Comparison of ENCODE assay signal across 19 cellular contexts in genomic region chr13:94188173-94188869, GRCh38.
DNase-seq lines count a peak whose midpoint lies in the region; ATAC-seq and TF ChIP-seq lines count a peak whose summit lies in the region.
"Had no signal": no experiment of that assay in that cellular context is flagged by ENCODE, and none has a peak within 500 bp of the region (broad histone marks: within the 10 kb centered on the region; RNA-seq: fewer than 3 reads in every experiment).

No MANE protein-coding gene starts in this region.

- peak overlapping the region; percentile 71 for H2AK5ac ChIP-seq in mesendoderm (ENCODE audit: low read length)

- CTCF ChIA-PET in MCF 10A (lab: Yijun Ruan, JAX) (no interaction called here), WTC11 (lab: Charles Lee) (interaction anchor here (1.1 to 1.4 kb wide), 3 partner anchors 10 to 228 kb away, joined by 3 to 6 read pairs (median 3); no protein-coding TSS in a partner anchor)

- no peak for DNase-seq in MCF 10A (ENCODE audit: unreplicated experiment)
- no peak for DNase-seq in breast epithelium (ENCODE audit: low spot score in 2 of 2)
- DNase-seq in WTC11 (ENCODE audit: low spot score), result no peak
- no peak for DNase-seq in mesendoderm
- no peak for DNase-seq in middle frontal gyrus (ENCODE audit: extremely low spot score, low spot score)
- DNase-seq in GOT3 (lab: John Stamatoyannopoulos, UW), result no peak
- DNase-seq in spleen, result no peak
- DNase-seq: CD8-positive, alpha-beta memory T cell; DMS79 treated with DMSO at 0.1 percent for 48 hours; NCI-H1436; NCI-H2029 treated with DMSO at 0.1 percent for 48 hours; NCI-H2171 treated with DMSO at 0.1 percent for 48 hours; NCI-H446 treated with DMSO at 0.1 percent for 48 hours; SHP77 treated with DMSO at 0.1 percent for 48 hours had no signal

- H3K4me1 Mint-ChIP-seq in MCF 10A (ENCODE audit: insufficient read depth, unreplicated experiment) (peaks cover 11% of the 10 kb centered on the region), WTC11 (peaks cover 17% of the 10 kb centered on the region)
- H3K4me1 Mint-ChIP-seq: CD8-positive, alpha-beta memory T cell had no signal

- no peak overlapping the region for H4K5ac ChIP-seq in mesendoderm (ENCODE audit: low read length)

- ATAC-seq in WTC11 (peak; percentile 62), HG03097 (IDR thresholded peaks at IDR 0.05; ENCODE audit: low FRiP score, unreplicated experiment) (no peak)
- ATAC-seq: K562, SK-N-SH treated with all-trans-retinoic acid at 6 μM for 48 hours had no signal

- peaks cover 9% of the 10 kb centered on the region for H3K36me3 Mint-ChIP-seq in MCF 10A (ENCODE audit: insufficient read depth, unreplicated experiment)
- H3K36me3 Mint-ChIP-seq in WTC11, result no peaks in the 10 kb centered on the region

- no peak overlapping the region for H2BK5ac ChIP-seq in mesendoderm (ENCODE audit: low read length)

- no peak overlapping the region for H3K18ac ChIP-seq in mesendoderm (ENCODE audit: low read length)

- H3K27ac ChIP-seq in breast epithelium, result no peak overlapping the region
- H3K27ac ChIP-seq in mesendoderm (ENCODE audit: low read depth, low read length), result no peak overlapping the region
- H3K27ac ChIP-seq in spleen, result no peak overlapping the region
- H3K27ac ChIP-seq: 22Rv1, BLaER1 had no signal

- peak overlapping the region; percentile 62 for H3K56ac ChIP-seq in mesendoderm (ENCODE audit: low read length)

- no peaks in the 10 kb centered on the region for H3K79me1 ChIP-seq in mesendoderm (ENCODE audit: low read length)

- no peak overlapping the region for H4K8ac ChIP-seq in mesendoderm (ENCODE audit: low read depth, low read length)

- H3K9ac ChIP-seq in mesendoderm (ENCODE audit: low read length), result no peak overlapping the region
- H3K9ac ChIP-seq: BLaER1 had no signal

- H3K4me2 ChIP-seq in mesendoderm (ENCODE audit: low read length), result no peak overlapping the region
- H3K4me2 ChIP-seq: BLaER1 had no signal

- no CpG with 5 or more reads among the region's 5 CpGs for WGBS in mesendoderm (ENCODE audit: extremely low coverage, insufficient coverage, low lambda C conversion rate)
- WGBS in spleen, 5 donors, result 77 to 87% (median 81%) methylated on average over 5 of the region's 5 CpGs

- no TSS peak for BruUV-seq in MCF 10A (replicated peaks; lab: Mats Ljungman, UMichigan)

- no peaks in the 10 kb centered on the region for H3K27me3 ChIP-seq in breast epithelium
- no peaks in the 10 kb centered on the region for H3K27me3 ChIP-seq in mesendoderm (ENCODE audit: insufficient read depth, low read length, poor library complexity)
- H3K27me3 ChIP-seq in spleen (replicated peaks in 1 of 7), result no peaks in the 10 kb centered on the region
- H3K27me3 ChIP-seq: BLaER1 had no signal

- no peak for TF ChIP-seq POLR2A in breast epithelium (IDR thresholded peaks at IDR 0.05)
- no peak for TF ChIP-seq POLR2A in spleen (IDR thresholded peaks at IDR 0.05)

- intact Hi-C loops in MCF 10A (cut with micrococcal nuclease), result no loop called here
- intact Hi-C loops in breast epithelium (cut with DNase I; ENCODE audit: low total_unique reads), result no loop called here
- intact Hi-C loops in spleen (cut with DNase I; ENCODE audit: low total_unique reads), result no loop called here

- H3K23ac ChIP-seq in mesendoderm (ENCODE audit: low read length), result peak overlapping the region; percentile 73

- POLR2A ChIA-PET in MCF 10A (lab: Yijun Ruan, JAX) (interaction anchor here (1.0 kb wide), 1 partner anchor 31 kb away, joined by 4 read pairs; no protein-coding TSS in a partner anchor), WTC11 (lab: Charles Lee) (no interaction called here)

- no peaks in the 10 kb centered on the region for H3K4me1 ChIP-seq in breast epithelium
- H3K4me1 ChIP-seq in mesendoderm (ENCODE audit: control insufficient read depth, low read depth, low read length), result peaks cover 4% of the 10 kb centered on the region
- H3K4me1 ChIP-seq in spleen, result no peaks in the 10 kb centered on the region
- H3K4me1 ChIP-seq: BLaER1 had no signal

- no peak overlapping the region for H2BK120ac ChIP-seq in mesendoderm (ENCODE audit: low read depth, low read length)

- no peaks in the 10 kb centered on the region for H3K9me3 Mint-ChIP-seq in MCF 10A (ENCODE audit: unreplicated experiment)
- no peaks in the 10 kb centered on the region for H3K9me3 Mint-ChIP-seq in WTC11
- H3K9me3 Mint-ChIP-seq: CD8-positive, alpha-beta memory T cell had no signal

- TF ChIP-seq CTCF in MCF 10A (IDR thresholded peaks at IDR 0.05; ENCODE audit: unreplicated experiment) (no peak), breast epithelium (IDR thresholded peaks at IDR 0.05) (no peak), WTC11 (IDR thresholded peaks at IDR 0.05) (no peak), spleen (IDR thresholded peaks at IDR 0.05 in 8 of 11, conservative IDR thresholded peaks at IDR 0.05 in 3 of 11) (no peak)

- H3K4ac ChIP-seq in mesendoderm (ENCODE audit: low read depth, low read length), result no peak overlapping the region

- H2BK15ac ChIP-seq in mesendoderm (replicated peaks; ENCODE audit: low read depth), result no peak overlapping the region

- H3K9me3 ChIP-seq in breast epithelium (no peaks in the 10 kb centered on the region), spleen (no peaks in the 10 kb centered on the region)
- H3K9me3 ChIP-seq: BLaER1 had no signal

- no peak overlapping the region for H3K4me3 Mint-ChIP-seq in MCF 10A (ENCODE audit: unreplicated experiment)
- peak overlapping the region; percentile 18; the same call in 1 of the 2 replicates for H3K4me3 Mint-ChIP-seq in WTC11
- H3K4me3 Mint-ChIP-seq: CD8-positive, alpha-beta memory T cell had no signal

- no peaks in the 10 kb centered on the region for H3K79me2 ChIP-seq in mesendoderm (ENCODE audit: control insufficient read depth, insufficient read depth, low read length)

- H3K27me3 Mint-ChIP-seq in MCF 10A (ENCODE audit: insufficient read depth, unreplicated experiment) (no peaks in the 10 kb centered on the region), WTC11 (ENCODE audit: low read depth) (no peaks in the 10 kb centered on the region; the same call in none of the 2 replicates)

- H3K36me3 ChIP-seq in breast epithelium, result no peaks in the 10 kb centered on the region
- no peaks in the 10 kb centered on the region for H3K36me3 ChIP-seq in mesendoderm (ENCODE audit: control insufficient read depth, insufficient read depth, low read length)
- no peaks in the 10 kb centered on the region for H3K36me3 ChIP-seq in spleen
- H3K36me3 ChIP-seq: BLaER1 had no signal

- no peak overlapping the region for H3K4me3 ChIP-seq in breast epithelium
- no peak overlapping the region for H3K4me3 ChIP-seq in mesendoderm (ENCODE audit: low read length)
- no peak overlapping the region for H3K4me3 ChIP-seq in spleen
- H3K4me3 ChIP-seq: BLaER1, K562 had no signal

- H3K27ac Mint-ChIP-seq in MCF 10A (ENCODE audit: low read depth, unreplicated experiment) (peak overlapping the region; percentile 24), WTC11 (no peak overlapping the region)
- H3K27ac Mint-ChIP-seq: CD8-positive, alpha-beta memory T cell had no signal

TF ChIP-seq in WTC11, 78 proteins besides CTCF, POLR2A, EP300 and RAD21 (continues in another document):
- TF ChIP-seq TP53 (CRISPR knock-in tag; IDR thresholded peaks at IDR 0.05) (no peak), PRDM15 (CRISPR knock-in tag; IDR thresholded peaks at IDR 0.05) (no peak), CREM (CRISPR knock-in tag; IDR thresholded peaks at IDR 0.05) (no peak), HMGA2 (CRISPR knock-in tag; IDR thresholded peaks at IDR 0.05) (no peak)
- TF ChIP-seq, protein P1, sequence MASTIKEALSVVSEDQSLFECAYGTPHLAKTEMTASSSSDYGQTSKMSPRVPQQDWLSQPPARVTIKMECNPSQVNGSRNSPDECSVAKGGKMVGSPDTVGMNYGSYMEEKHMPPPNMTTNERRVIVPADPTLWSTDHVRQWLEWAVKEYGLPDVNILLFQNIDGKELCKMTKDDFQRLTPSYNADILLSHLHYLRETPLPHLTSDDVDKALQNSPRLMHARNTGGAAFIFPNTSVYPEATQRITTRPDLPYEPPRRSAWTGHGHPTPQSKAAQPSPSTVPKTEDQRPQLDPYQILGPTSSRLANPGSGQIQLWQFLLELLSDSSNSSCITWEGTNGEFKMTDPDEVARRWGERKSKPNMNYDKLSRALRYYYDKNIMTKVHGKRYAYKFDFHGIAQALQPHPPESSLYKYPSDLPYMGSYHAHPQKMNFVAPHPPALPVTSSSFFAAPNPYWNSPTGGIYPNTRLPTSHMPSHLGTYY (CRISPR knock-in tag; IDR thresholded peaks at IDR 0.05), result no peak
